ENCODE assay signal across 9 cellular contexts in genomic region chr9:119370816-119371215, GRCh38. TPM values are rescaled to one million over a fixed set of nuclear protein-coding genes. Genes with fewer than 3 reads are reported as not detected.
DNase-seq lines count a peak whose midpoint lies in the region; ATAC-seq, FAIRE-seq and TF ChIP-seq lines count a peak whose summit lies in the region.
"Had no signal": no experiment of that assay in that cellular context is flagged by ENCODE, and none has a peak within 500 bp of the region (broad histone marks: within the 10 kb centered on the region; RNA-seq: fewer than 3 reads in every experiment).

No MANE protein-coding gene starts in this region.

- DNase-seq in activated CD4-positive, alpha-beta T cell treated with anti-CD3 and anti-CD28 coated beads for 48 hours, result peak; percentile 25
- no peak for DNase-seq in activated CD4-positive, alpha-beta T cell treated with anti-CD3 and anti-CD28 coated beads, Interleukin-2, amount 50 U/mL, for 4 hours
- no peak for DNase-seq in RWPE2 (ENCODE audit: low spot score)
- peak; percentile 34 to 48 for DNase-seq in frontal cortex (ENCODE audit: low spot score in 2 of 2)
- peak; percentile 60 for DNase-seq in sciatic nerve (ENCODE audit: low spot score)
- DNase-seq in SHP77 treated with DMSO at 0.1 percent for 48 hours (lab: John Stamatoyannopoulos, UW), result no peak
- DNase-seq in NCI-H69 (lab: John Stamatoyannopoulos, UW), result no peak
- DNase-seq: HCEC 1CT had no signal

- peaks cover 38% of the 10 kb centered on the region for H3K27me3 ChIP-seq in RWPE2 (ENCODE audit: insufficient read depth, poor library complexity, severe bottlenecking)

- no peaks in the 10 kb centered on the region for H3K36me3 ChIP-seq in RWPE2 (ENCODE audit: low read depth)

- H3K4me1 ChIP-seq in RWPE2 (ENCODE audit: insufficient read depth, poor library complexity, severe bottlenecking), result no peaks in the 10 kb centered on the region

- TF ChIP-seq CTCF in RWPE2 (IDR thresholded peaks at IDR 0.05; ENCODE audit: poor library complexity, severe bottlenecking), result no peak

- no peak overlapping the region for H3K4me3 ChIP-seq in RWPE2 (ENCODE audit: severe bottlenecking)

- H3K27ac ChIP-seq in RWPE2 (ENCODE audit: poor library complexity, severe bottlenecking), result no peak overlapping the region

- H3K9me3 ChIP-seq in RWPE2 (ENCODE audit: severe bottlenecking), result no peaks in the 10 kb centered on the region

- no peak for FAIRE-seq in frontal cortex (lab: Jason Lieb, UNC)

- ATAC-seq in RWPE2 (ENCODE audit: low read depth) (peak; percentile 38; the same call in 1 of the 3 replicates), sciatic nerve (no peak), esophagus mucosa (no peak)

- intact Hi-C loops in sciatic nerve (cut with DNase I), result no loop called here

RNA-seq across cellular contexts. Expression of gene BRINP1, which starts 1.6 kb away (rescaled TPM):
- total RNA-seq in frontal cortex (48.5 TPM), sciatic nerve (not detected), esophagus mucosa (3.4 TPM)

Comparison
In these comparisons a context has a peak if more than half of its experiments do, and no peak if none do; other contexts are left out.
1. DNase-seq: peak in activated CD4-positive, alpha-beta T cell treated with anti-CD3 and anti-CD28 coated beads for 48 hours (single experiment), frontal cortex (2 of 2) and sciatic nerve (single experiment); none in activated CD4-positive, alpha-beta T cell treated with anti-CD3 and anti-CD28 coated beads, Interleukin-2, amount 50 U/mL, for 4 hours (0 of 2), RWPE2 (single experiment), SHP77 treated with DMSO at 0.1 percent for 48 hours (single experiment) and NCI-H69 (single experiment).
2. RNA of gene BRINP1, which starts 1.6 kb away (total RNA-seq): 48.5 TPM in frontal cortex (single experiment); 3.4 TPM in esophagus mucosa (single experiment) and not detected in sciatic nerve (single experiment); every median in the first group is over 10 times any median in the second.